12 cellular contexts compared by ENCODE assay signal in genomic region chr2:105375001-105375561, GRCh38. TPM values are rescaled to one million over a fixed set of nuclear protein-coding genes. Genes with fewer than 3 reads are reported as not detected.
DNase-seq lines count a peak whose midpoint lies in the region; ATAC-seq and TF ChIP-seq lines count a peak whose summit lies in the region.
"Had no signal": no experiment of that assay in that cellular context is flagged by ENCODE, and none has a peak within 500 bp of the region (broad histone marks: within the 10 kb centered on the region; RNA-seq: fewer than 3 reads in every experiment).

No MANE protein-coding gene starts in this region.

- peaks cover 74% of the 10 kb centered on the region for H3K4me1 ChIP-seq in RWPE2 (ENCODE audit: insufficient read depth, poor library complexity, severe bottlenecking)
- H3K4me1 ChIP-seq in esophagus squamous epithelium: peaks cover 36 to 100% (median 91%) of the 10 kb centered on the region in 3 donors
- H3K4me1 ChIP-seq in muscle layer of duodenum (ENCODE audit: control insufficient read depth in 1 of 2, insufficient read depth in 2 of 2, low read length in 2 of 2): peaks cover 7 to 29% of the 10 kb centered on the region in 2 donors
- H3K4me1 ChIP-seq in upper lobe of right lung: peaks cover 15% of the 10 kb centered on the region

- H3K36me3 ChIP-seq in RWPE2 (ENCODE audit: low read depth) (peaks cover 100% of the 10 kb centered on the region), esophagus squamous epithelium (peaks cover 0 to 26% (median 0%) of the 10 kb centered on the region in 3 donors), muscle layer of duodenum (ENCODE audit: control insufficient read depth in 1 of 2, insufficient read depth in 2 of 2, low read length in 2 of 2) (peaks cover 0 to 5% of the 10 kb centered on the region in 2 donors), upper lobe of right lung (no peaks in the 10 kb centered on the region)

- TF ChIP-seq POLR2A in esophagus squamous epithelium (IDR thresholded peaks at IDR 0.05): no peak

- no peak for DNase-seq in RWPE2 (ENCODE audit: low spot score)
- no peak for DNase-seq in esophagus squamous epithelium (lab: John Stamatoyannopoulos, UW)
- DNase-seq in upper lobe of right lung: no peak
- DNase-seq in UCSD-AML1 (lab: John Stamatoyannopoulos, UW; ENCODE audit: unreplicated experiment): no peak
- DNase-seq in stimulated activated CD4-positive, alpha-beta T cell treated with anti-CD3 and anti-CD28 coated beads, Interleukin-4, amount 100 ng/mL, for 24 hours: no peak
- no peak for DNase-seq in hepatic stellate cell (ENCODE audit: low spot score)
- DNase-seq: activated CD4-positive, alpha-beta T cell treated with anti-CD3 and anti-CD28 coated beads for 4 hours; activated naive CD4-positive, alpha-beta T cell treated with Interleukin-2 at 50 U/mL for 16 hours; effector CD8-positive, alpha-beta T cell; immature natural killer cell; NCI-H526 treated with DMSO at 0.1 percent for 48 hours had no signal

- H3K27me3 ChIP-seq in RWPE2 (ENCODE audit: insufficient read depth, poor library complexity, severe bottlenecking) (no peaks in the 10 kb centered on the region), esophagus squamous epithelium (no peaks in the 10 kb centered on the region), muscle layer of duodenum (ENCODE audit: low read depth, low read length) (no peaks in the 10 kb centered on the region), upper lobe of right lung (no peaks in the 10 kb centered on the region)

- no peak for TF ChIP-seq CTCF in RWPE2 (IDR thresholded peaks at IDR 0.05; ENCODE audit: poor library complexity, severe bottlenecking)
- no peak for TF ChIP-seq CTCF in esophagus squamous epithelium (IDR thresholded peaks at IDR 0.05)
- no peak for TF ChIP-seq CTCF in upper lobe of right lung (IDR thresholded peaks at IDR 0.05)

- peak overlapping the region; percentile 59 for H3K27ac ChIP-seq in RWPE2 (ENCODE audit: poor library complexity, severe bottlenecking)
- H3K27ac ChIP-seq in esophagus squamous epithelium: peak overlapping the region; percentile 79 to 95 (median 87)
- H3K27ac ChIP-seq in muscle layer of duodenum (ENCODE audit: low read length): peak overlapping the region; percentile 30
- H3K27ac ChIP-seq in upper lobe of right lung: peak overlapping the region; percentile 73

- ATAC-seq in RWPE2 (ENCODE audit: low read depth) (no peak), upper lobe of right lung (peak; percentile 34)

- intact Hi-C loops in esophagus squamous epithelium (cut with DNase I): no loop called here
- intact Hi-C loops in upper lobe of right lung (cut with DNase I): no loop called here

- H3K9me3 ChIP-seq in RWPE2 (ENCODE audit: severe bottlenecking) (no peaks in the 10 kb centered on the region), esophagus squamous epithelium (no peaks in the 10 kb centered on the region), muscle layer of duodenum (ENCODE audit: control insufficient read depth in 1 of 2, low read length in 2 of 2) (no peaks in the 10 kb centered on the region), upper lobe of right lung (no peaks in the 10 kb centered on the region)

- H3K4me3 ChIP-seq in RWPE2 (ENCODE audit: severe bottlenecking) (no peak overlapping the region), esophagus squamous epithelium (no peak overlapping the region), muscle layer of duodenum (ENCODE audit: low read depth in 1 of 2, low read length in 2 of 2) (no peak overlapping the region), upper lobe of right lung (no peak overlapping the region)

- 44 to 51% methylated on average over 15 of the region's 15 CpGs for WGBS in esophagus squamous epithelium, 2 donors

RNA-seq across cellular contexts. Expression of gene FHL2, which starts 23.8 kb away (rescaled TPM):
- total RNA-seq in esophagus squamous epithelium: 10 to 100 TPM; 46.1 to 89.1 (median 54.7) TPM
- 13.8 TPM for total RNA-seq in upper lobe of right lung

RNA-seq across cellular contexts. Expression of gene C2orf49, which starts 37.7 kb away (rescaled TPM):
- 10 to 100 TPM in 3 of 4 donors, 1 to 10 TPM in 1; 9.3 to 19.8 (median 12.4) TPM for total RNA-seq in esophagus squamous epithelium
- total RNA-seq in upper lobe of right lung: 18.0 TPM

RNA-seq across cellular contexts. Expression of gene TGFBRAP1, which starts 45.5 kb away (rescaled TPM):
- 10 to 100 TPM; 11.7 to 24.6 (median 15.6) TPM for total RNA-seq in esophagus squamous epithelium
- 22.9 TPM for total RNA-seq in upper lobe of right lung

Comparison
In these comparisons a context has a peak if more than half of its experiments do, and no peak if none do; other contexts are left out.
1. H3K27ac ChIP-seq: peak in every context shown above with its lines; median percentile 87 in esophagus squamous epithelium; 73 in upper lobe of right lung; 59 in RWPE2; 30 in muscle layer of duodenum.